In the genomic region with DNA sequence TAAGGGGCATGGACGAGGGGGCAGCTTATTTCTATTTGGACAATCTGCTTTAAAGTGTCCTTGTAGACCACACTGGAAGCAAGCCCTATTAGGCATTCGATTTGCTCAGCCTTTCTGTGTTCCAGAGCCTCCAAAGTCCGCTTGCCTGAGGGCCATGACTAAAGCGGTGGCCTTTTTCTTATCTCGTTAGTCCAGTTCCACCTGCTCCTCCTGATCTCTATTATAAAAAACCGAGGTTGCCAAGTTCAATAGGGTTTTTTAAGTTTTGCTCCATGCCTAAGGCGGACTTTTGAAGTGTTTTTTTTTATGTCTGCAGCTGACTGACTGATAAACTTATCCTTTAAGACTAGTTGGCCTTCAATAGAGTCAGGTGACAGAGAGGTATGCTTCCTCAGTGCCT, we compare ENCODE assay signal across 1 cellular context. TPM values are rescaled to one million over a fixed set of nuclear protein-coding genes. Genes with fewer than 3 reads are reported as not detected.
"Had no signal": no experiment of that assay in that cellular context is flagged by ENCODE, and none has a peak within 500 bp of the region (broad histone marks: within the 10 kb centered on the region; RNA-seq: fewer than 3 reads in every experiment).

No MANE protein-coding gene starts in this region.

RNA-seq across cellular contexts. Expression of gene ENTPD1, which starts 35.2 kb away (rescaled TPM):
- total RNA-seq: NCI-H460 had no signal
